In the genomic region with DNA sequence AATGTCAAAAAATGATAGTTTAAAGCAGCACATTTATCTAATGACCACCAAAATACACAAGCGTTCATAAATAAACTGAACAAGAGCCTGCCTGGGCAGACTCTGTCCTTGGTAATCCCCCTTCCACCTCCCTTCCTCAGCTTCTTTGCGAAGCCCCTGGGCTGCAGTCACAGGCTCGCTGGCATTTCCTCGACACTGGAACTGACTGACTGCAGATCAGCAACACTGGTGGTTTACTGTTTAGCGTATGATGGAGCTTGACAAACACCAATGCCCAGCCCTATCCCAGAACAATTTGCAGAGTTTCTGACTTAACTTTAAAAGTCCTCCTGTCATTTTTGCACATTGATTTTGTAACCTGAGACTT, we compare ENCODE assay signal across 17 cellular contexts. TPM values are rescaled to one million over a fixed set of nuclear protein-coding genes. Genes with fewer than 3 reads are reported as not detected.
DNase-seq lines count a peak whose midpoint lies in the region; ATAC-seq and TF ChIP-seq lines count a peak whose summit lies in the region.
"Had no signal": no experiment of that assay in that cellular context is flagged by ENCODE, and none has a peak within 500 bp of the region (broad histone marks: within the 10 kb centered on the region; RNA-seq: fewer than 3 reads in every experiment).

No MANE protein-coding gene starts in this region.

- no peak overlapping the region for H3K27ac ChIP-seq in esophagus squamous epithelium
- H3K27ac ChIP-seq: sigmoid colon had no signal

- peak; percentile 48 for DNase-seq in ecto neural progenitor cell (ENCODE audit: low spot score)
- DNase-seq in esophagus squamous epithelium (lab: John Stamatoyannopoulos, UW) = no peak
- no peak for DNase-seq in SKM-1 treated with dmso at 0.1 percent for 144 hours (lab: John Stamatoyannopoulos, UW; ENCODE audit: unreplicated experiment)
- DNase-seq in NCI-H1092 treated with DMSO at 0.1 percent for 48 hours (lab: John Stamatoyannopoulos, UW) = no peak
- DNase-seq in effector CD4-positive, alpha-beta T cell = no peak
- DNase-seq: activated CD4-positive, alpha-beta T cell treated with anti-CD3 and anti-CD28 coated beads, Interleukin-2, amount 10 ng/mL, durations not matched to agents 7 days and 5 days; activated naive CD8-positive, alpha-beta T cell treated with anti-CD3 and anti-CD28 coated beads, Interleukin-2, amount 10 ng/mL, durations not matched to agents 7 days and 5 days; DMS 273 treated with DMSO at 0.1 percent for 48 hours; effector CD8-positive, alpha-beta T cell; KBM-7; midbrain; NCI-H2171; SHP77 treated with DMSO at 0.1 percent for 48 hours; sigmoid colon had no signal

- ATAC-seq in GM19023 (IDR thresholded peaks at IDR 0.05; ENCODE audit: unreplicated experiment) = peak; percentile 75
- ATAC-seq in GM21717 (IDR thresholded peaks at IDR 0.05; ENCODE audit: unreplicated experiment) = peak; percentile 77
- peak; percentile 66 for ATAC-seq in HG03095 (IDR thresholded peaks at IDR 0.05; ENCODE audit: unreplicated experiment)

- intact Hi-C loops in esophagus squamous epithelium (cut with DNase I) = no loop called here

- no peaks in the 10 kb centered on the region for H3K4me1 ChIP-seq in esophagus squamous epithelium

- no peak for TF ChIP-seq POLR2A in esophagus squamous epithelium (IDR thresholded peaks at IDR 0.05)

- TF ChIP-seq CTCF in esophagus squamous epithelium (IDR thresholded peaks at IDR 0.05) = no peak

- H3K9me3 ChIP-seq in esophagus squamous epithelium = no peaks in the 10 kb centered on the region
- H3K9me3 ChIP-seq: sigmoid colon had no signal

- H3K36me3 ChIP-seq in esophagus squamous epithelium = peaks cover 0 to 13% (median 0%) of the 10 kb centered on the region in 3 donors

- no peaks in the 10 kb centered on the region for H3K27me3 ChIP-seq in esophagus squamous epithelium
- H3K27me3 ChIP-seq: sigmoid colon had no signal

- 71 to 78% methylated on average over 5 of the region's 5 CpGs for WGBS in esophagus squamous epithelium, 2 donors

- H3K4me3 ChIP-seq in esophagus squamous epithelium = no peak overlapping the region
- H3K4me3 ChIP-seq: sigmoid colon had no signal

RNA-seq across cellular contexts. Expression of a gene that starts 55.9 kb away (rescaled TPM):
- 10 to 100 TPM in 3 of 4 donors, 1 to 10 TPM in 1; 9.3 to 37.8 (median 16.9) TPM for total RNA-seq in esophagus squamous epithelium
